ENCODE assay signal across 28 cellular contexts in genomic region chr3:171986208-171986607, GRCh38. TPM values are rescaled to one million over a fixed set of nuclear protein-coding genes. Genes with fewer than 3 reads are reported as not detected.
DNase-seq lines count a peak whose midpoint lies in the region; ATAC-seq, FAIRE-seq and TF ChIP-seq lines count a peak whose summit lies in the region.
"Had no signal": no experiment of that assay in that cellular context is flagged by ENCODE, and none has a peak within 500 bp of the region (broad histone marks: within the 10 kb centered on the region; RNA-seq: fewer than 3 reads in every experiment).

No MANE protein-coding gene starts in this region.

- POLR2A ChIA-PET in PC-9 (lab: Charles Lee; ENCODE audit: unreplicated experiment) (no interaction called here), K562 (lab: Yijun Ruan, JAX) (no interaction called here)

- H3K9ac ChIP-seq in BLaER1 treated with 17β-estradiol and CSF1 and Interleukin-3, amounts not matched to agents 10 nM and 100 nM, result peak overlapping the region in 1 of 11 experiments; percentile 7; a peak in 2 of 22 replicates
- H3K9ac ChIP-seq in K562 (ENCODE audit: insufficient read depth in 1 of 2, low read depth in 2 of 2, low read length in 2 of 2), result no peak overlapping the region
- H3K9ac ChIP-seq: parathyroid adenoma had no signal

- ATAC-seq in K562 (peak; percentile 51; the same call in 2 of the 3 replicates), GM19452 (IDR thresholded peaks at IDR 0.05; ENCODE audit: unreplicated experiment) (no peak)
- ATAC-seq: activated T-helper 17 cell treated with anti-CD3 and anti-CD28 coated beads, Interleukin-2, amount 50 U/mL, for 72 hours; natural killer cell treated with Interleukin-12 subunit alpha and Interleukin-12 subunit beta and Interleukin-15 and Interleukin-18, amount 100 ng/mL, for 72 hours; stimulated activated effector memory CD8-positive, alpha-beta T cell treated with anti-CD3 and anti-CD28 coated beads, Interleukin-12 subunit alpha, Interleukin-12 subunit beta, amount 100 ng/mL, for 72 hours had no signal

- no peaks in the 10 kb centered on the region for H3K36me3 ChIP-seq in BLaER1 treated with 17β-estradiol and CSF1 and Interleukin-3, amounts not matched to agents 10 nM and 100 nM
- H3K36me3 ChIP-seq in PC-9 (ENCODE audit: low read depth) (no peaks in the 10 kb centered on the region), K562 (ENCODE audit: control insufficient read depth, insufficient read depth, low read length) (no peaks in the 10 kb centered on the region)
- H3K36me3 ChIP-seq: sigmoid colon, thoracic aorta, WERI-Rb-1 had no signal

- no peak overlapping the region for H3K4me3 ChIP-seq in BLaER1 treated with 17β-estradiol and CSF1 and Interleukin-3, amounts not matched to agents 10 nM and 100 nM
- H3K4me3 ChIP-seq in PC-9, result no peak overlapping the region
- no peak overlapping the region for H3K4me3 ChIP-seq in K562
- H3K4me3 ChIP-seq: sigmoid colon, thoracic aorta had no signal

- no TSS peak for BruUV-seq in PC-9 (replicated peaks; lab: Mats Ljungman, UMichigan)
- no TSS peak for BruUV-seq in K562 (replicated peaks; lab: Mats Ljungman, UMichigan)

- in situ Hi-C loops in K562 (cut with MboI), result no loop called here

- H3K9me3 ChIP-seq in BLaER1 treated with 17β-estradiol and CSF1 and Interleukin-3, amounts not matched to agents 10 nM and 100 nM (replicated peaks in 1 of 11), result peaks cover 0 to 17% (median 11%) of the 10 kb centered on the region in 11 experiments; a peak in 10 of 22 replicates
- H3K9me3 ChIP-seq in PC-9 (ENCODE audit: insufficient read depth, low read depth) (0 out of 2 replicates have a peak, but pooled peaks cover 5% of the 10 kb centered on the region), K562 (replicated peaks; ENCODE audit: control insufficient read depth, insufficient read depth, low read depth, low read length) (no peaks in the 10 kb centered on the region)
- H3K9me3 ChIP-seq: sigmoid colon, thoracic aorta had no signal

- peaks cover 4% of the 10 kb centered on the region; the same call in 1 of the 2 replicates for H3F3A ChIP-seq in PC-9 (ENCODE audit: insufficient read depth, low read depth)

- TF ChIP-seq POLR2A in K562 (conservative IDR thresholded peaks at IDR 0.05), result no peak

- no peak for FAIRE-seq in K562 (lab: Jason Lieb, UNC)
- FAIRE-seq: GM19239, H1 had no signal

- TF ChIP-seq EP300 in K562 (IDR thresholded peaks at IDR 0.05; ENCODE audit: low read length), result no peak

- H3K27me3 ChIP-seq in BLaER1 treated with 17β-estradiol and CSF1 and Interleukin-3, amounts not matched to agents 10 nM and 100 nM, result no peaks in the 10 kb centered on the region
- H3K27me3 ChIP-seq in PC-9 (ENCODE audit: insufficient read depth, low read depth) (no peaks in the 10 kb centered on the region), K562 (ENCODE audit: control insufficient read depth in 2 of 2, insufficient read depth in 2 of 2, low read length in 2 of 2) (no peaks in the 10 kb centered on the region)
- H3K27me3 ChIP-seq: sigmoid colon had no signal

- H3K9me2 ChIP-seq in PC-9 (ENCODE audit: insufficient read depth), result peaks cover 7% of the 10 kb centered on the region; the same call in 1 of the 2 replicates

- H3K4me2 ChIP-seq in BLaER1 treated with 17β-estradiol and CSF1 and Interleukin-3, amounts not matched to agents 10 nM and 100 nM, result peak overlapping the region in 7 of 11 experiments; percentile 21 to 72 (median 62); a peak in 10 of 22 replicates
- no peak overlapping the region for H3K4me2 ChIP-seq in PC-9
- H3K4me2 ChIP-seq in K562 (ENCODE audit: insufficient read depth, low read length), result no peak overlapping the region

- H4K20me1 ChIP-seq in BLaER1 treated with 17β-estradiol and CSF1 and Interleukin-3, amounts not matched to agents 10 nM and 100 nM, result no peaks in the 10 kb centered on the region
- H4K20me1 ChIP-seq in PC-9 (ENCODE audit: insufficient read depth), result no peaks in the 10 kb centered on the region
- no peaks in the 10 kb centered on the region for H4K20me1 ChIP-seq in K562 (replicated peaks; ENCODE audit: control insufficient read depth, insufficient read depth, low read length)

- 45% methylated on average over 3 of the region's 3 CpGs for WGBS in K562 (ENCODE audit: insufficient coverage, low coverage, missing lambda C conversion rate)

- peak overlapping the region in 5 of 11 experiments; percentile 50 to 74 (median 63); a peak in 9 of 22 replicates for H3K27ac ChIP-seq in BLaER1 treated with 17β-estradiol and CSF1 and Interleukin-3, amounts not matched to agents 10 nM and 100 nM
- H3K27ac ChIP-seq in PC-9 (no peak overlapping the region), K562 (ENCODE audit: extremely low read depth, low read depth, low read length) (no peak overlapping the region)
- H3K27ac ChIP-seq: epithelial cell of prostate, parathyroid adenoma, thoracic aorta, WERI-Rb-1 had no signal

- CTCF ChIA-PET in PC-9 (lab: Charles Lee) (no interaction called here), K562 (lab: Yijun Ruan, JAX; ENCODE audit: low intra/inter-chr PET ratio) (no interaction called here)

- H3K79me2 ChIP-seq in PC-9 (ENCODE audit: low read depth), result no peaks in the 10 kb centered on the region
- H3K79me2 ChIP-seq in K562 (ENCODE audit: control insufficient read depth, insufficient read depth, low read length), result no peaks in the 10 kb centered on the region
- H3K79me2 ChIP-seq: parathyroid adenoma had no signal

- peak overlapping the region; percentile 31; the same call in 1 of the 2 replicates for H2AFZ ChIP-seq in PC-9
- no peak overlapping the region for H2AFZ ChIP-seq in K562 (ENCODE audit: low read depth, low read length)
- H2AFZ ChIP-seq: parathyroid adenoma had no signal

- intact Hi-C loops in PC-9 (cut with micrococcal nuclease; ENCODE audit: unreplicated experiment) (no loop called here), K562 (cut with micrococcal nuclease) (no loop called here), head of caudate nucleus (cut with DNase I) (no loop called here)

- no peak for TF ChIP-seq CTCF in PC-9 (conservative IDR thresholded peaks at IDR 0.05)
- TF ChIP-seq CTCF in K562 (IDR thresholded peaks at IDR 0.05 in 2 of 3, conservative IDR thresholded peaks at IDR 0.05 in 1 of 3; ENCODE audit: insufficient read depth in 2 of 3, low read depth in 1 of 3, low read length in 3 of 3), result no peak

- no peaks in the 10 kb centered on the region for H3K9me1 ChIP-seq in K562 (ENCODE audit: control insufficient read depth, insufficient read depth, low read length)

- DNase-seq in KG1 (lab: John Stamatoyannopoulos, UW) (peak; percentile 32), PC-9 (no peak), K562 (ENCODE audit: extremely low read depth in 1 of 4, low spot score in 3 of 4) (no peak), NCI-H1694 (lab: John Stamatoyannopoulos, UW) (no peak), NCI-H226 (no peak), head of caudate nucleus (no peak)
- DNase-seq: ACHN; activated CD4-positive, alpha-beta T cell treated with anti-CD3 and anti-CD28 coated beads, Interleukin-2, amount 50 U/mL, for 1 hour; activated naive CD8-positive, alpha-beta T cell treated with anti-CD3 and anti-CD28 coated beads for 36 hours; CD4-positive, CD25-positive, alpha-beta regulatory T cell; cerebellar nuclear complex; hypothalamus; islet precursor cell; mesendoderm; NCI-H1417; RPMI8226; sigmoid colon; WERI-Rb-1 had no signal

- no peak for TF ChIP-seq RAD21 in K562 (CRISPR knock-in tag; conservative IDR thresholded peaks at IDR 0.05 in 1 of 2, IDR thresholded peaks at IDR 0.05 in 1 of 2)

- peaks cover under 1 to 53% (median 29%) of the 10 kb centered on the region in 10 experiments for H3K4me1 ChIP-seq in BLaER1 treated with 17β-estradiol and CSF1 and Interleukin-3, amounts not matched to agents 10 nM and 100 nM
- H3K4me1 ChIP-seq in PC-9 (replicated peaks; ENCODE audit: insufficient read depth), result peaks cover 22% of the 10 kb centered on the region
- H3K4me1 ChIP-seq in K562 (replicated peaks in 1 of 2; ENCODE audit: control insufficient read depth in 2 of 2, insufficient read depth in 2 of 2, low read length in 2 of 2), result peaks cover 0 to 1% of the 10 kb centered on the region in 2 experiments; a peak in 1 of 5 replicates
- H3K4me1 ChIP-seq: parathyroid adenoma, sigmoid colon had no signal

TF ChIP-seq in K562, 482 proteins besides CTCF, POLR2A, EP300 and RAD21:
- TF ChIP-seq HMBOX1 (IDR thresholded peaks at IDR 0.05) (peak; percentile 75), SMARCE1 (IDR thresholded peaks at IDR 0.05) (peak; percentile 25; the same call in 1 of the 2 replicates), GATAD2B (IDR thresholded peaks at IDR 0.05; ENCODE audit: borderline replicate concordance) (no peak), SPI1 (IDR thresholded peaks at IDR 0.05; ENCODE audit: borderline replicate concordance, low read depth, low read length) (peak; percentile 87)
TF ChIP-seq in K562: peak in this region for 3.

RNA-seq across cellular contexts. Expression of gene FNDC3B, which starts 53.2 kb away (rescaled TPM):
- total RNA-seq in PC-9 (2021), result 79.4 and 106 TPM in 2 replicates
- 142 and 253 TPM in 2 replicates for total RNA-seq in K562 (2011; cell fraction: chromatin; rRNA removed; ENCODE audit: low replicate concordance)
- 37.0 and 58.0 TPM in 2 replicates for total RNA-seq in K562 (2011; cell fraction: nucleolus; rRNA removed)
- 132 and 200 TPM in 2 replicates for total RNA-seq in K562 (2011; cell fraction: nucleoplasm; rRNA removed)
- 19.1 and 20.2 TPM in 2 replicates for total RNA-seq in K562 (2014; rRNA removed)
- 23.8 and 29.5 TPM in 2 replicates for total RNA-seq in K562 (2014; rRNA removed; fragmentation: Illumina TruSeq; extraction: Trizol)
- total RNA-seq in K562 (2015; rRNA removed; fragmentation: Illumina TruSeq; extraction: Trizol), result 25.6 and 26.1 TPM in 2 replicates
- 29.5 and 35.8 TPM in 2 replicates for total RNA-seq in K562 (2021)
- polyA plus RNA-seq in K562 (2011; rRNA removed), result 10.9 and 12.1 TPM in 2 replicates
- polyA plus RNA-seq in K562 (2011; cell fraction: cytosol; rRNA removed), result 7.1 and 12.2 TPM in 2 replicates
- polyA plus RNA-seq in K562 (2011; cell fraction: nucleus; rRNA removed), result 46.5 and 50.1 TPM in 2 replicates
- polyA plus RNA-seq in K562 (2012), result 14.7 and 30.8 TPM in 2 replicates
- 14.0 and 16.2 TPM in 2 replicates for polyA plus RNA-seq in K562 (2014; fragmentation: Illumina TruSeq; extraction: Trizol)
- polyA plus RNA-seq in K562 (2014; fragmentation: Nextera tagmentation; extraction: Ambion mirVana), result 10 to 100 TPM in 1 of 2 experiments, 1 to 10 TPM in 1; 7.0 to 10.5 TPM
- 9.2 and 9.8 TPM in 2 replicates for polyA plus RNA-seq in K562 (2014; rRNA removed)
- polyA minus RNA-seq in K562 (2011; rRNA and poly(A)+ RNA removed), result 46.1 and 71.6 TPM in 2 replicates
- polyA minus RNA-seq in K562 (2011; cell fraction: cytosol; rRNA and poly(A)+ RNA removed), result 11.2 and 13.2 TPM in 2 replicates
- polyA minus RNA-seq in K562 (2011; cell fraction: nucleus; rRNA and poly(A)+ RNA removed), result 59.6 and 111 TPM in 2 replicates

Comparison
In these comparisons a context has a peak if more than half of its experiments do, and no peak if none do; other contexts are left out.
1. H3K4me2 ChIP-seq: peak in BLaER1 treated with 17β-estradiol and CSF1 and Interleukin-3, amounts not matched to agents 10 nM and 100 nM (7 of 11); none in PC-9 (single experiment) and K562 (single experiment).